In genomic region chr5:39446231-39446630, GRCh38 we compare ENCODE assay signal across 20 cellular contexts. TPM values are rescaled to one million over a fixed set of nuclear protein-coding genes. Genes with fewer than 3 reads are reported as not detected.
"Had no signal": no experiment of that assay in that cellular context is flagged by ENCODE, and none has a peak within 500 bp of the region (broad histone marks: within the 10 kb centered on the region; RNA-seq: fewer than 3 reads in every experiment).

No MANE protein-coding gene starts in this region.

- ATAC-seq: activated CD8-positive, alpha-beta memory T cell treated with anti-CD3 and anti-CD28 coated beads, Interleukin-2, amount 10 ng/mL, durations not matched to agents 7 days and 5 days; natural killer cell treated with Interleukin-12 subunit alpha and Interleukin-12 subunit beta and Interleukin-15 and Interleukin-18, amount 100 ng/mL, for 72 hours; stimulated activated naive CD8-positive, alpha-beta T cell treated with anti-CD3 and anti-CD28 coated beads, Interleukin-15, Interleukin-2, amounts not matched to agents 100 U/mL and 50 U/mL, for 24 hours had no signal

- H3K9me3 ChIP-seq: left ventricle myocardium inferior, right atrium auricular region, suprapubic skin had no signal

- H3K4me3 ChIP-seq: left ventricle myocardium inferior, right atrium auricular region, suprapubic skin had no signal

- H3K9me3 Mint-ChIP-seq: activated CD4-positive, alpha-beta memory T cell treated with anti-CD3 and anti-CD28 coated beads for 36 hours; endodermal cell; natural killer cell treated with Interleukin-12 subunit alpha and Interleukin-12 subunit beta and Interleukin-15 and Interleukin-18, amount 100 ng/mL, for 72 hours; type B pancreatic cell had no signal

- FAIRE-seq: small intestine had no signal

- H3K4me3 Mint-ChIP-seq: activated CD4-positive, alpha-beta memory T cell treated with anti-CD3 and anti-CD28 coated beads for 36 hours; activated CD4-positive, alpha-beta T cell treated with anti-CD3 and anti-CD28 coated beads for 36 hours; activated CD8-positive, alpha-beta memory T cell treated with anti-CD3 and anti-CD28 coated beads, Interleukin-2, amount 10 ng/mL, durations not matched to agents 7 days and 5 days; endodermal cell; natural killer cell treated with Interleukin-12 subunit alpha and Interleukin-12 subunit beta and Interleukin-15 and Interleukin-18, amount 100 ng/mL, for 72 hours; type B pancreatic cell had no signal

- H3K27ac Mint-ChIP-seq: activated CD4-positive, alpha-beta memory T cell treated with anti-CD3 and anti-CD28 coated beads for 36 hours; activated CD4-positive, alpha-beta T cell treated with anti-CD3 and anti-CD28 coated beads for 36 hours; activated CD8-positive, alpha-beta memory T cell treated with anti-CD3 and anti-CD28 coated beads, Interleukin-2, amount 10 ng/mL, durations not matched to agents 7 days and 5 days; endodermal cell; natural killer cell treated with Interleukin-12 subunit alpha and Interleukin-12 subunit beta and Interleukin-15 and Interleukin-18, amount 100 ng/mL, for 72 hours; type B pancreatic cell had no signal

- H3K4me1 ChIP-seq: right atrium auricular region had no signal

- H3K36me3 ChIP-seq: left ventricle myocardium inferior, right atrium auricular region, suprapubic skin, WERI-Rb-1 had no signal

- H3K27ac ChIP-seq: left ventricle myocardium inferior, right atrium auricular region, suprapubic skin, WERI-Rb-1 had no signal

- H3K36me3 Mint-ChIP-seq: activated CD4-positive, alpha-beta memory T cell treated with anti-CD3 and anti-CD28 coated beads for 36 hours; activated CD8-positive, alpha-beta memory T cell treated with anti-CD3 and anti-CD28 coated beads, Interleukin-2, amount 10 ng/mL, durations not matched to agents 7 days and 5 days; natural killer cell treated with Interleukin-12 subunit alpha and Interleukin-12 subunit beta and Interleukin-15 and Interleukin-18, amount 100 ng/mL, for 72 hours; type B pancreatic cell had no signal

- DNase-seq: activated CD4-positive, alpha-beta memory T cell treated with anti-CD3 and anti-CD28 coated beads for 36 hours; activated CD4-positive, alpha-beta T cell treated with anti-CD3 and anti-CD28 coated beads for 36 hours; activated CD8-positive, alpha-beta memory T cell treated with anti-CD3 and anti-CD28 coated beads, Interleukin-2, amount 10 ng/mL, durations not matched to agents 7 days and 5 days; activated effector memory CD4-positive, alpha-beta T cell treated with Interleukin-2 at 50 U/mL for 16 hours; activated naive CD4-positive, alpha-beta T cell treated with anti-CD3 and anti-CD28 coated beads, Interleukin-2, amount 50 U/mL, for 16 hours; activated T-cell treated with anti-CD3 and anti-CD28 coated beads, Interleukin-2, amount 50 U/mL, for 1 hour; endodermal cell; erythroblast; islet precursor cell; left ventricle myocardium inferior; small intestine; stimulated activated CD4-positive, alpha-beta T cell treated with anti-CD3 and anti-CD28 coated beads, Interleukin-4, amount 100 ng/mL, for 4 hours; stimulated activated CD8-positive, alpha-beta memory T cell treated with anti-CD3 and anti-CD28 coated beads, Interleukin-4, amount 100 ng/mL, for 48 hours; stimulated activated naive CD8-positive, alpha-beta T cell treated with anti-CD3 and anti-CD28 coated beads, Interleukin-15, Interleukin-2, amounts not matched to agents 100 U/mL and 50 U/mL, for 24 hours; T-helper 1 cell; WERI-Rb-1 had no signal

- H3K27me3 Mint-ChIP-seq: activated CD4-positive, alpha-beta memory T cell treated with anti-CD3 and anti-CD28 coated beads for 36 hours; type B pancreatic cell had no signal

- H3K27me3 ChIP-seq: right atrium auricular region, suprapubic skin had no signal

- H3K4me1 Mint-ChIP-seq: activated CD8-positive, alpha-beta memory T cell treated with anti-CD3 and anti-CD28 coated beads, Interleukin-2, amount 10 ng/mL, durations not matched to agents 7 days and 5 days had no signal

RNA-seq across cellular contexts. Expression of gene DAB2, which starts 21.5 kb away (rescaled TPM):
- total RNA-seq: activated CD4-positive, alpha-beta memory T cell treated with anti-CD3 and anti-CD28 coated beads for 36 hours; activated CD8-positive, alpha-beta memory T cell treated with anti-CD3 and anti-CD28 coated beads, Interleukin-2, amount 10 ng/mL, durations not matched to agents 7 days and 5 days had no signal
